ENCODE assay signal across 6 cellular contexts in the genomic region with DNA sequence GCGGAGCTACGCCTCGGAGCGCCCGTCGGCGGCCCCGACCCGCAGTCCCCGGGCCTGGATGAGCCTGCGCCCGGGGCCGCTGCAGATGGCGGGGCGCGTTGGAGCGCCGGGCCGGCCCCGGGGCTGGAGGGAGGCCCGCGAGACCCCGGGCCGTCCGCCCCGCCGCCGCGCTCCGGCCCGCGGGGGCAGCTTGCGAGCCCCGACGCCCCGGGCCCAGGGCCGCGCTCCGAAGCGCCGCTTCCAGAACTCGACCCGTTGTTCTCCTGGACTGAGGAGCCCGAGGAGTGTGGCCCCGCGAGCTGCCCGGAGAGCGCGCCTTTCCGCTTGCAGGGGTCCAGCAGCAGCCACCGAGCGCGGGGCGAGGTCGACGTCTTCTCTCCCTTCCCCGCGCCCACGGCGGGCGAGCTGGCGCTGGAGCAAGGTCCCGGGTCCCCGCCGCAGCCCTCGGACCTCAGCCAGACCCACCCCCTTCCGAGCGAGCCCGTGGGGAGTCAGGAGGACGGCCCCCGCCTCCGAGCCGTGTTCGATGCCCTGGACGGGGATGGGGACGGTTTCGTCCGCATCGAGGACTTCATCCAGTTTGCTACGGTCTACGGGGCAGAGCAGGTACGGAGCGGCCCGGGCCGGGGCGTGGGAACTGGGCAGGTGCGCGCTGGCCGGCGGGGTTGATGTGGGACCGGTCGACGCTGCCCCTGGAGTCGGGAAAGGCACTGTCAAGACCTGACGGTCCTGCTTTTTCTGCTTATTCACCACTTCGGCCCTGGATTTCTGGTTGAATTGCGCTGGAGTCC. TPM values are rescaled to one million over a fixed set of nuclear protein-coding genes. Genes with fewer than 3 reads are reported as not detected.
DNase-seq lines count a peak whose midpoint lies in the region; FAIRE-seq and TF ChIP-seq lines count a peak whose summit lies in the region.

No MANE protein-coding gene starts in this region.

- dilution Hi-C loops in keratinocyte (cut with MboI; ENCODE audit: extremely low pct_ligation_motif_present, low sequenced_read_pairs) = no loop called here

- no peaks in the 10 kb centered on the region for H3K9me3 ChIP-seq in keratinocyte (ENCODE audit: control insufficient read depth, low read depth, low read length)

- no peak overlapping the region for H2AFZ ChIP-seq in keratinocyte (ENCODE audit: control insufficient read depth, low read length)

- peaks cover 32% of the 10 kb centered on the region for H3K4me1 ChIP-seq in keratinocyte (ENCODE audit: control insufficient read depth, extremely low read depth, insufficient read depth, low read length)

- H3K27me3 ChIP-seq in keratinocyte (ENCODE audit: control insufficient read depth, extremely low read depth, insufficient read depth, low read length) = no peaks in the 10 kb centered on the region

- no peak for TF ChIP-seq CTCF in WI38 (IDR thresholded peaks at IDR 0.05; ENCODE audit: low read depth, low read length)
- TF ChIP-seq CTCF in keratinocyte (optimal IDR thresholded peaks at IDR 0.05 in 1 of 3, IDR thresholded peaks at IDR 0.05 in 1 of 3, conservative IDR thresholded peaks at IDR 0.05 in 1 of 3; ENCODE audit: extremely low read depth in 1 of 3, insufficient read depth in 2 of 3, low read length in 3 of 3) = no peak

- peaks cover 0 to 3% of the 10 kb centered on the region in 2 experiments for H3K36me3 ChIP-seq in keratinocyte (ENCODE audit: control insufficient read depth in 2 of 2, extremely low read depth in 1 of 2, insufficient read depth in 2 of 2, low read length in 2 of 2)

- no peak overlapping the region for H3K27ac ChIP-seq in keratinocyte (ENCODE audit: control insufficient read depth, insufficient read depth, low read length)

- peak overlapping the region; percentile 69 for H3K9ac ChIP-seq in keratinocyte (ENCODE audit: control insufficient read depth, extremely low read depth, insufficient read depth, low read length)

- H3K79me2 ChIP-seq in keratinocyte (ENCODE audit: control insufficient read depth, insufficient read depth, low read length) = peaks cover 35% of the 10 kb centered on the region

- peak overlapping the region; percentile 70 for H3K4me2 ChIP-seq in keratinocyte (ENCODE audit: control insufficient read depth, extremely low read depth, insufficient read depth, low read depth, low read length)

- H4K20me1 ChIP-seq in keratinocyte (ENCODE audit: control insufficient read depth, extremely low read depth, insufficient read depth, low read length) = peaks cover 6% of the 10 kb centered on the region

- H3K4me3 ChIP-seq in WI38 (ENCODE audit: low read depth, low read length) (peak overlapping the region; percentile 81), keratinocyte (ENCODE audit: control insufficient read depth in 2 of 3, extremely low read depth in 1 of 3, insufficient read depth in 2 of 3, low read depth in 1 of 3, low read length in 3 of 3) (peak overlapping the region; percentile 70 to 82 (median 74))

- FAIRE-seq in keratinocyte (lab: Jason Lieb, UNC) = no peak

- peaks cover 5% of the 10 kb centered on the region for H3K9me1 ChIP-seq in keratinocyte (ENCODE audit: control insufficient read depth, extremely low read depth, insufficient read depth, low read length)

- peak; percentile 50 for DNase-seq in DMS53 (lab: John Stamatoyannopoulos, UW)
- no peak for DNase-seq in DMS53 treated with DMSO at 0.1 percent for 48 hours (lab: John Stamatoyannopoulos, UW; ENCODE audit: unreplicated experiment)
- DNase-seq in keratinocyte (ENCODE audit: low read depth, low spot score) = no peak
- DNase-seq in superior temporal gyrus (ENCODE audit: extremely low spot score) = no peak
- no peak for DNase-seq in cortex of kidney (lab: John Stamatoyannopoulos, UW)

RNA-seq across cellular contexts. Expression of gene RAB11FIP3, which starts 0.9 kb away (rescaled TPM):
- 6.0 to 10.0 TPM (median 6.4 TPM) in 3 replicates for polyA plus RNA-seq in keratinocyte
- 23.7 TPM for polyA plus RNA-seq in keratinocyte (2011; ENCODE audit: low read depth)
- 6.0 and 11.7 TPM in 2 replicates for polyA plus RNA-seq in keratinocyte (2011; cell fraction: cytosol; rRNA removed)
- polyA plus RNA-seq in keratinocyte (2011; cell fraction: nucleus; rRNA removed) = 21.5 and 31.5 TPM in 2 replicates
- 15.1 and 21.1 TPM in 2 replicates for polyA plus RNA-seq in keratinocyte (2012; ENCODE audit: low replicate concordance)
- polyA minus RNA-seq in keratinocyte = 10.6 to 22.2 TPM (median 12.6 TPM) in 3 replicates
- 16.9 TPM for polyA minus RNA-seq in keratinocyte (2011; cell fraction: cytosol; rRNA and poly(A)+ RNA removed)
- polyA minus RNA-seq in keratinocyte (2011; cell fraction: nucleus; rRNA and poly(A)+ RNA removed) = 16.5 and 17.5 TPM in 2 replicates

RNA-seq across cellular contexts. Expression of gene DECR2, which starts 24.6 kb away (rescaled TPM):
- 14.2 to 28.1 TPM (median 18.8 TPM) in 3 replicates for polyA plus RNA-seq in keratinocyte
- polyA plus RNA-seq in keratinocyte (2011; ENCODE audit: low read depth) = 3.4 TPM
- 11.2 and 27.9 TPM in 2 replicates for polyA plus RNA-seq in keratinocyte (2011; cell fraction: cytosol; rRNA removed)
- 49.1 and 72.8 TPM in 2 replicates for polyA plus RNA-seq in keratinocyte (2011; cell fraction: nucleus; rRNA removed)
- polyA plus RNA-seq in keratinocyte (2012; ENCODE audit: low replicate concordance) = 18.5 and 22.1 TPM in 2 replicates
- polyA minus RNA-seq in keratinocyte = 11.0 to 15.0 TPM (median 14.6 TPM) in 3 replicates
- 36.4 TPM for polyA minus RNA-seq in keratinocyte (2011; cell fraction: cytosol; rRNA and poly(A)+ RNA removed)
- 16.1 and 16.4 TPM in 2 replicates for polyA minus RNA-seq in keratinocyte (2011; cell fraction: nucleus; rRNA and poly(A)+ RNA removed)

RNA-seq across cellular contexts. Expression of gene NME4, which starts 29.3 kb away (rescaled TPM):
- polyA plus RNA-seq in keratinocyte = 140 to 246 TPM (median 141 TPM) in 3 replicates
- polyA plus RNA-seq in keratinocyte (2011; ENCODE audit: low read depth) = 14.3 TPM
- polyA plus RNA-seq in keratinocyte (2011; cell fraction: cytosol; rRNA removed) = 135 and 258 TPM in 2 replicates
- polyA plus RNA-seq in keratinocyte (2011; cell fraction: nucleus; rRNA removed) = 64.4 and 78.5 TPM in 2 replicates
- polyA plus RNA-seq in keratinocyte (2012; ENCODE audit: low replicate concordance) = 69.8 and 219 TPM in 2 replicates
- polyA minus RNA-seq in keratinocyte = 73.3 to 166 TPM (median 132 TPM) in 3 replicates
- 233 TPM for polyA minus RNA-seq in keratinocyte (2011; cell fraction: cytosol; rRNA and poly(A)+ RNA removed)
- 24.5 and 31.2 TPM in 2 replicates for polyA minus RNA-seq in keratinocyte (2011; cell fraction: nucleus; rRNA and poly(A)+ RNA removed)

RNA-seq across cellular contexts. Expression of gene PGAP6, which starts 44.5 kb away (rescaled TPM):
- polyA plus RNA-seq in keratinocyte = 25.5 to 47.7 TPM (median 46.7 TPM) in 3 replicates
- polyA plus RNA-seq in keratinocyte (2011; ENCODE audit: low read depth) = 11.1 TPM
- polyA plus RNA-seq in keratinocyte (2011; cell fraction: cytosol; rRNA removed) = 31.2 and 69.0 TPM in 2 replicates
- polyA plus RNA-seq in keratinocyte (2011; cell fraction: nucleus; rRNA removed) = 73.9 and 87.9 TPM in 2 replicates
- 17.3 and 45.4 TPM in 2 replicates for polyA plus RNA-seq in keratinocyte (2012; ENCODE audit: low replicate concordance)
- polyA minus RNA-seq in keratinocyte = 59.0 to 184 TPM (median 84.8 TPM) in 3 replicates
- 97.6 TPM for polyA minus RNA-seq in keratinocyte (2011; cell fraction: cytosol; rRNA and poly(A)+ RNA removed)
- 39.6 and 42.3 TPM in 2 replicates for polyA minus RNA-seq in keratinocyte (2011; cell fraction: nucleus; rRNA and poly(A)+ RNA removed)

RNA-seq across cellular contexts. Expression of gene MRPL28, which starts 56.0 kb away (rescaled TPM):
- 115 to 142 TPM (median 128 TPM) in 3 replicates for polyA plus RNA-seq in keratinocyte
- 15.8 TPM for polyA plus RNA-seq in keratinocyte (2011; ENCODE audit: low read depth)
- 91.8 and 171 TPM in 2 replicates for polyA plus RNA-seq in keratinocyte (2011; cell fraction: cytosol; rRNA removed)
- 77.5 and 95.9 TPM in 2 replicates for polyA plus RNA-seq in keratinocyte (2011; cell fraction: nucleus; rRNA removed)
- 49.9 and 148 TPM in 2 replicates for polyA plus RNA-seq in keratinocyte (2012; ENCODE audit: low replicate concordance)
- 50.2 to 87.3 TPM (median 56.9 TPM) in 3 replicates for polyA minus RNA-seq in keratinocyte
- polyA minus RNA-seq in keratinocyte (2011; cell fraction: cytosol; rRNA and poly(A)+ RNA removed) = 83.3 TPM
- 23.4 and 27.0 TPM in 2 replicates for polyA minus RNA-seq in keratinocyte (2011; cell fraction: nucleus; rRNA and poly(A)+ RNA removed)
